33 cellular contexts compared by ENCODE assay signal in genomic region chr12:11075642-11076041, GRCh38. TPM values are rescaled to one million over a fixed set of nuclear protein-coding genes. Genes with fewer than 3 reads are reported as not detected.
DNase-seq lines count a peak whose midpoint lies in the region; ATAC-seq, FAIRE-seq and TF ChIP-seq lines count a peak whose summit lies in the region.
"Had no signal": no experiment of that assay in that cellular context is flagged by ENCODE, and none has a peak within 500 bp of the region (broad histone marks: within the 10 kb centered on the region; RNA-seq: fewer than 3 reads in every experiment).

No MANE protein-coding gene starts in this region.

- H2BK5ac ChIP-seq in neuronal stem cell (ENCODE audit: low read length), result no peak overlapping the region

- no peak overlapping the region for H3K27ac ChIP-seq in neuronal stem cell (replicated peaks; ENCODE audit: low read length)
- H3K27ac ChIP-seq: cardiac muscle cell, colonic mucosa, epithelial cell of prostate, psoas muscle, sigmoid colon, suprapubic skin had no signal

- H3K18ac ChIP-seq in neuronal stem cell (ENCODE audit: low read length), result no peak overlapping the region

- whole genome bisulfite sequencing in neuronal stem cell (ENCODE audit: extremely low coverage in 2 of 2, insufficient read length in 2 of 2, insufficient replicate concordance in 1 of 2), 2 donors, result no CpG with 5 or more reads among the region's 3 CpGs

- FAIRE-seq in urothelium cell line (lab: Jason Lieb, UNC), result no peak
- FAIRE-seq: D721Med, keratinocyte had no signal

- no peak overlapping the region for H2AK5ac ChIP-seq in neuronal stem cell (ENCODE audit: low read depth, low read length)

- no peak overlapping the region for H3K14ac ChIP-seq in neuronal stem cell (ENCODE audit: low read length)

- H2BK15ac ChIP-seq in neuronal stem cell (ENCODE audit: low read length), result no peak overlapping the region

- H3K27me3 ChIP-seq in GM06990 (replicated peaks; ENCODE audit: control insufficient read depth, insufficient read depth, low read length) (no peaks in the 10 kb centered on the region), neuronal stem cell (ENCODE audit: control insufficient read depth in 3 of 3, insufficient read depth in 3 of 3, low read depth in 1 of 3, low read length in 3 of 3) (no peaks in the 10 kb centered on the region)
- H3K27me3 ChIP-seq: cardiac muscle cell, colonic mucosa, MG63, sigmoid colon, suprapubic skin had no signal

- no peaks in the 10 kb centered on the region for H3K36me3 ChIP-seq in GM06990 (ENCODE audit: control insufficient read depth, insufficient read depth, low read length)
- peaks cover 0 to 7% of the 10 kb centered on the region in 2 donors for H3K36me3 ChIP-seq in neuronal stem cell (replicated peaks in 1 of 2; ENCODE audit: control insufficient read depth in 2 of 2, insufficient read depth in 2 of 2, low read length in 2 of 2)
- H3K36me3 ChIP-seq: cardiac muscle cell, colonic mucosa, HAP-1, MG63, sigmoid colon, suprapubic skin had no signal

- H3K4me3 ChIP-seq in GM06990 (replicated peaks; ENCODE audit: low read depth, low read length), result no peak overlapping the region
- no peak overlapping the region for H3K4me3 ChIP-seq in neuronal stem cell (ENCODE audit: low read length in 2 of 2)
- H3K4me3 ChIP-seq: cardiac muscle cell, colonic mucosa, HAP-1, MG63, psoas muscle, sigmoid colon, suprapubic skin had no signal

- no peak overlapping the region for H4K91ac ChIP-seq in neuronal stem cell (ENCODE audit: low read depth, low read length, poor library complexity)

- H3K79me1 ChIP-seq in neuronal stem cell (ENCODE audit: low read depth, low read length), result no peaks in the 10 kb centered on the region

- no peak overlapping the region for H2AFZ ChIP-seq in neuronal stem cell (ENCODE audit: low read length)

- ATAC-seq in GM19035 (IDR thresholded peaks at IDR 0.05; ENCODE audit: unreplicated experiment) (peak; percentile 51), HG02588 (IDR thresholded peaks at IDR 0.05; ENCODE audit: unreplicated experiment) (peak; percentile 47), HG03432 (IDR thresholded peaks at IDR 0.05; ENCODE audit: unreplicated experiment) (peak; percentile 78), GM19351 (IDR thresholded peaks at IDR 0.05; ENCODE audit: unreplicated experiment) (no peak)
- ATAC-seq: left ventricle myocardium superior; psoas muscle; stimulated activated memory B cell treated with anti-CD40 and anti-IgM and Interleukin-4, amounts not matched to agents 10 μg/mL and 1 μg/mL and 100 μg/mL, for 72 hours; T-cell had no signal

- H4K8ac ChIP-seq in neuronal stem cell (ENCODE audit: low read depth, low read length), result no peak overlapping the region

- DNase-seq in GM06990 (ENCODE audit: extremely low read depth, insufficient read length) (peak; percentile 7), neuronal stem cell (ENCODE audit: low spot score) (no peak), urothelium cell line (ENCODE audit: low spot score) (no peak)
- DNase-seq in activated CD8-positive, alpha-beta memory T cell treated with anti-CD3 and anti-CD28 coated beads, Interleukin-2, amount 50 U/mL, for 4 hours, result no peak
- DNase-seq: activated CD4-positive, alpha-beta memory T cell treated with anti-CD3 and anti-CD28 coated beads, Interleukin-2, amount 10 ng/mL, durations not matched to agents 7 days and 5 days; activated CD4-positive, alpha-beta T cell treated with anti-CD3 and anti-CD28 coated beads for 1 hour; aorta; CD4-positive, CD25-positive, alpha-beta regulatory T cell; colonic mucosa; effector CD8-positive, alpha-beta T cell; KBM-7; left ventricle myocardium superior; MG63; naive B cell; NCI-H2029; NCI-H2227 treated with DMSO at 0.1 percent for 48 hours; NCI-H526 treated with DMSO at 0.1 percent for 48 hours; occipital lobe; psoas muscle; sigmoid colon; stimulated activated CD4-positive, alpha-beta T cell treated with anti-CD3 and anti-CD28 coated beads, Interleukin-4, amount 100 ng/mL, for 24 hours; T-cell had no signal

- H3K4me1 ChIP-seq in neuronal stem cell (ENCODE audit: control insufficient read depth in 2 of 2, insufficient read depth in 1 of 2, low read depth in 1 of 2, low read length in 2 of 2), result no peaks in the 10 kb centered on the region
- H3K4me1 ChIP-seq: colonic mucosa, HAP-1, psoas muscle, sigmoid colon, suprapubic skin had no signal

- peaks cover 0 to 5% of the 10 kb centered on the region in 2 donors for H3K9me3 ChIP-seq in neuronal stem cell (replicated peaks in 1 of 2; ENCODE audit: control insufficient read depth in 2 of 2, insufficient read depth in 1 of 2, low read depth in 1 of 2, low read length in 2 of 2)
- H3K9me3 ChIP-seq: colonic mucosa, HAP-1, MG63, psoas muscle, sigmoid colon had no signal

- no peak overlapping the region for H2BK12ac ChIP-seq in neuronal stem cell (ENCODE audit: low read length)

- H3K23ac ChIP-seq in neuronal stem cell (ENCODE audit: low read depth, low read length, poor library complexity), result no peak overlapping the region

- H3K4ac ChIP-seq in neuronal stem cell (ENCODE audit: low read length), result no peak overlapping the region

- no peak overlapping the region for H3K4me2 ChIP-seq in neuronal stem cell (ENCODE audit: insufficient read depth, low read length, poor library complexity, severe bottlenecking)

- no peak for TF ChIP-seq CTCF in GM06990 (IDR thresholded peaks at IDR 0.05; ENCODE audit: insufficient read depth, low read length, poor library complexity, severe bottlenecking)

- H2BK120ac ChIP-seq in neuronal stem cell (ENCODE audit: low read depth, low read length), result no peak overlapping the region

- no peak overlapping the region for H3K9ac ChIP-seq in neuronal stem cell (ENCODE audit: low read depth, low read length, poor library complexity)

RNA-seq across cellular contexts. Expression of gene TAS2R46, which starts 13.5 kb away (rescaled TPM):
- not detected for polyA plus RNA-seq in neuronal stem cell (2013, experiment 1 of 2)
- 0.04 TPM for polyA plus RNA-seq in neuronal stem cell (2013, experiment 2 of 2)
- polyA plus RNA-seq: aorta had no signal

RNA-seq across cellular contexts. Expression of gene TAS2R43, which starts 16.5 kb away (rescaled TPM):
- polyA plus RNA-seq in neuronal stem cell (2013, experiment 1 of 2), result not detected
- polyA plus RNA-seq in neuronal stem cell (2013, experiment 2 of 2), result not detected
- polyA plus RNA-seq: aorta; CD4-positive, CD25-positive, alpha-beta regulatory T cell; sigmoid colon had no signal

RNA-seq across cellular contexts. Expression of gene TAS2R31, which starts 44.4 kb away (rescaled TPM):
- polyA plus RNA-seq in neuronal stem cell (2013, experiment 1 of 2), result 0.15 TPM
- 0.29 TPM for polyA plus RNA-seq in neuronal stem cell (2013, experiment 2 of 2)

RNA-seq across cellular contexts. Expression of gene TAS2R19, which starts 53.2 kb away (rescaled TPM):
- 0.20 TPM for polyA plus RNA-seq in neuronal stem cell (2013, experiment 1 of 2)
- 0.35 TPM for polyA plus RNA-seq in neuronal stem cell (2013, experiment 2 of 2)
- polyA plus RNA-seq: cardiac muscle cell had no signal

RNA-seq across cellular contexts. Expression of gene TAS2R30, which starts 58.8 kb away (rescaled TPM):
- polyA plus RNA-seq in neuronal stem cell (2013, experiment 1 of 2), result 0.03 TPM
- 0.07 TPM for polyA plus RNA-seq in neuronal stem cell (2013, experiment 2 of 2)
- polyA plus RNA-seq: CD4-positive, CD25-positive, alpha-beta regulatory T cell had no signal
